15 cellular contexts compared by ENCODE assay signal in genomic region chr20:37516697-37517370, GRCh38. TPM values are rescaled to one million over a fixed set of nuclear protein-coding genes. Genes with fewer than 3 reads are reported as not detected.
A peak's percentile ranks its signal among the peaks of the same experiment; 100 is the strongest.
DNase-seq lines count a peak whose midpoint lies in the region; ATAC-seq lines count a peak whose summit lies in the region.
"Had no signal": no experiment of that assay in that cellular context is flagged by ENCODE, and none has a peak within 500 bp of the region (broad histone marks: within the 10 kb centered on the region; RNA-seq: fewer than 3 reads in every experiment).

No MANE protein-coding gene starts in this region.

- peaks cover 4% of the 10 kb centered on the region for H3K36me3 Mint-ChIP-seq in T-helper 2 cell treated with Interferon-gamma antibody and Interleukin-4, amounts not matched to agents 5 μg/mL and 100 μg/mL, for 36 hours (ENCODE audit: low read depth)

- peaks cover 7% of the 10 kb centered on the region for H3K27me3 Mint-ChIP-seq in T-helper 2 cell treated with Interferon-gamma antibody and Interleukin-4, amounts not matched to agents 5 μg/mL and 100 μg/mL, for 36 hours (ENCODE audit: low read depth)
- H3K27me3 Mint-ChIP-seq: memory B cell had no signal

- no peak overlapping the region for H3K27ac Mint-ChIP-seq in T-helper 2 cell treated with Interferon-gamma antibody and Interleukin-4, amounts not matched to agents 5 μg/mL and 100 μg/mL, for 36 hours
- H3K27ac Mint-ChIP-seq: memory B cell had no signal

- ATAC-seq in left colon = peak; percentile 64
- ATAC-seq: activated T-cell treated with anti-CD3 and anti-CD28 coated beads, Interleukin-2, amount 50 U/mL, for 4 hours; Panc1 had no signal

- peaks cover 69% of the 10 kb centered on the region for H3K4me1 ChIP-seq in SJCRH30
- H3K4me1 ChIP-seq in stomach smooth muscle (ENCODE audit: control insufficient read depth, insufficient read depth, low read length) = peaks cover 66% of the 10 kb centered on the region

- intact Hi-C loops in left colon (cut with DNase I, micrococcal nuclease) = loop anchor here in 1 of 2 donors (10.0 kb wide), 1 partner anchor 322 kb away; no protein-coding TSS in a partner anchor

- peaks cover 8% of the 10 kb centered on the region for H3K4me1 Mint-ChIP-seq in T-helper 2 cell treated with Interferon-gamma antibody and Interleukin-4, amounts not matched to agents 5 μg/mL and 100 μg/mL, for 36 hours (ENCODE audit: low read depth)

- H3K9ac ChIP-seq in stomach smooth muscle (ENCODE audit: low read length in 2 of 2) = no peak overlapping the region

- DNase-seq in DMS153 (lab: John Stamatoyannopoulos, UW) (peak; percentile 20), DMS153 treated with DMSO at 0.1 percent for 48 hours (lab: John Stamatoyannopoulos, UW; ENCODE audit: unreplicated experiment) (no peak), SJCRH30 (peak; percentile 96 to 97), left colon (no peak), SW480 (ENCODE audit: low spot score) (no peak), NCI-H345 treated with DMSO at 0.1 percent for 48 hours (lab: John Stamatoyannopoulos, UW; ENCODE audit: unreplicated experiment) (no peak)
- no peak for DNase-seq in T-helper 2 cell treated with Interferon-gamma antibody and Interleukin-4, amounts not matched to agents 5 μg/mL and 100 μg/mL, for 36 hours (ENCODE audit: low spot score)
- DNase-seq: activated T-cell treated with anti-CD3 and anti-CD28 coated beads, Interleukin-2, amount 50 U/mL, for 4 hours; central memory CD4-positive, alpha-beta T cell; NCI-H1436 treated with DMSO at 0.1 percent for 48 hours had no signal

- H3K36me3 ChIP-seq in SJCRH30 = peaks cover 79% of the 10 kb centered on the region
- peaks cover 22 to 27% of the 10 kb centered on the region in 2 donors for H3K36me3 ChIP-seq in stomach smooth muscle (ENCODE audit: control insufficient read depth in 2 of 2, insufficient read depth in 2 of 2, low read length in 2 of 2)

- H3K27me3 ChIP-seq in SJCRH30 (no peaks in the 10 kb centered on the region), stomach smooth muscle (ENCODE audit: control insufficient read depth in 1 of 2, insufficient read depth in 2 of 2, low read length in 2 of 2) (no peaks in the 10 kb centered on the region)

- no peak overlapping the region for H3K4me3 ChIP-seq in SJCRH30
- no peak overlapping the region for H3K4me3 ChIP-seq in stomach smooth muscle (ENCODE audit: low read length in 2 of 2)

- H3K27ac ChIP-seq in SJCRH30 (peak overlapping the region; percentile 76), stomach smooth muscle (ENCODE audit: low read length) (peak overlapping the region; percentile 96)
- H3K27ac ChIP-seq: 22Rv1 had no signal

- H3K4me3 Mint-ChIP-seq in T-helper 2 cell treated with Interferon-gamma antibody and Interleukin-4, amounts not matched to agents 5 μg/mL and 100 μg/mL, for 36 hours = no peak overlapping the region
- H3K4me3 Mint-ChIP-seq: activated T-cell treated with anti-CD3 and anti-CD28 coated beads, Interleukin-2, amount 50 U/mL, for 4 hours; memory B cell had no signal

- H3K9me3 ChIP-seq in SJCRH30 (replicated peaks) (no peaks in the 10 kb centered on the region), stomach smooth muscle (ENCODE audit: control insufficient read depth in 2 of 2, low read length in 2 of 2) (no peaks in the 10 kb centered on the region)

- H3K9me3 Mint-ChIP-seq in T-helper 2 cell treated with Interferon-gamma antibody and Interleukin-4, amounts not matched to agents 5 μg/mL and 100 μg/mL, for 36 hours = no peaks in the 10 kb centered on the region
- H3K9me3 Mint-ChIP-seq: activated T-cell treated with anti-CD3 and anti-CD28 coated beads, Interleukin-2, amount 50 U/mL, for 4 hours; memory B cell had no signal

RNA-seq across cellular contexts. Expression of gene NNAT, which starts 4.2 kb away (rescaled TPM):
- total RNA-seq in SJCRH30 (2014; rRNA removed; shearing (Covaris generic)) = not detected in 2 replicates
- total RNA-seq in left colon = 1 to 10 TPM in 1 of 2 donors, not detected in 1; 3.4 TPM
- total RNA-seq: HT1080 had no signal

RNA-seq across cellular contexts. Expression of gene BLCAP, which starts 10.8 kb away (rescaled TPM):
- 172 and 191 TPM in 2 replicates for total RNA-seq in SJCRH30 (2014; rRNA removed; shearing (Covaris generic))
- total RNA-seq in left colon = 100 to 1,000 TPM in 1 of 2 donors, 10 to 100 TPM in 1; 98.9 to 104 TPM

Comparison
In these comparisons a context has a peak if more than half of its experiments do, and no peak if none do; other contexts are left out.
1. DNase-seq: peak in DMS153 (single experiment) and SJCRH30 (2 of 2); none in DMS153 treated with DMSO at 0.1 percent for 48 hours (single experiment), left colon (0 of 2), SW480 (single experiment), T-helper 2 cell treated with Interferon-gamma antibody and Interleukin-4, amounts not matched to agents 5 μg/mL and 100 μg/mL, for 36 hours (single experiment) and NCI-H345 treated with DMSO at 0.1 percent for 48 hours (single experiment).